1 cellular context compared by ENCODE assay signal in the genomic region with DNA sequence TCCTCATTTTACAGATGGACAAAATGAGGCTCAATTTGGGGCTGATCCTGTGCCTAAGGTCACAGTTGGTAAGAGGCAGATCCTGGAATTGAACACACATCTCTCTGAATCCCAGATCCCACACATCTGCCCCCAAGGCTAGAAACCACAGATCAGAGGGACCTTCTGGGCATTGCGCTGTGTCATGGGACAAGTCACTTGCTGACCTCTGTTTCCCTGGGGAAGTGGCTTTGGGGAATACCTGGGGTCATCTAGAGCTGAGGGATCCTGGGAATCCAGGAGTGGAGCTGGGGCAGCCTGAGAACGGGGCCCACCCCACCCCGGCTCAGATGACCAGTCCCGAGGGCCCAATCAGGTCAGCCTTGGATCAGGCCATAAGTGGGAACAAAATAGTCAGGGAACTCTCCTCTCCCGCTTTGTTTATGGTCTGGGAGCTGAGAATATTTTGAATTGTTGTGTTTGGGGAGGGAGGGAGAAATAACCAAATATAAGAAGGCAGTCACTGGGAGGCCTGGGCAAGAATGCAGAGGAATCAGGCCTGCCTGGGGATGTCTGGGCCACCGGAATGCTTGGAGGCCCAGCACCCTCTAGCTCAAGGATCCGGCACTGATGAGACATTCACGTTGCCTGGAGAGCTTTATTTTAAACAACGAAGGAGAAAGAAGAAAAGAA.
TF ChIP-seq lines count a peak whose summit lies in the region.

No MANE protein-coding gene starts in this region.

TF ChIP-seq in K562, 482 proteins besides CTCF, POLR2A, EP300 and RAD21 (continued from another document):
- TF ChIP-seq ZBTB40 (IDR thresholded peaks at IDR 0.05) (no peak), ZBTB40 (CRISPR knock-in tag; IDR thresholded peaks at IDR 0.05) (no peak)
